ENCODE assay signal across 23 cellular contexts in the genomic region with DNA sequence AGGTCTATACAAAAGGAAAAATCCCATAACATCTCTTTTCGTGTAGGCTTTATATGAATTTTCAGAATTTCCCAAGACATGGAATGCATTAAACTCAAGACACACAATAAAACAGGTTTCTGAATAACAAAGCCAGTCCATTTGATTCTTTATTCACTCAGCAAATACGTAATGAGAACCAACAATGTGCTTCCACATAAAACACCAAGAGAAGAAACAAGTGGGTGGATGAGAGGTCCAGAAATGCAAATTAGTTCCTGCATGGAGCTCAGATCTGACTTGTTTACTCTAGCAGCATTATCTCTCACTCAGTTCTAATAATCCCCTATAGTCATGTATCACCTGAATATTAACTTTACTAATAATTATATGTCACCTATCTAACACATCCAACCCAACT.
A peak's percentile ranks its signal among the peaks of the same experiment; 100 is the strongest.
DNase-seq lines count a peak whose midpoint lies in the region; ATAC-seq, FAIRE-seq and TF ChIP-seq lines count a peak whose summit lies in the region.
"Had no signal": no experiment of that assay in that cellular context is flagged by ENCODE, and none has a peak within 500 bp of the region (broad histone marks: within the 10 kb centered on the region; RNA-seq: fewer than 3 reads in every experiment).

No MANE protein-coding gene starts in this region.

- H3K36me3 Mint-ChIP-seq in Calu3 (ENCODE audit: insufficient read depth, unreplicated experiment): no peaks in the 10 kb centered on the region
- H3K36me3 Mint-ChIP-seq: CD4-positive, CD25-positive, alpha-beta regulatory T cell; CD8-positive, alpha-beta T cell had no signal

- in situ Hi-C loops in brain microvascular endothelial cell (cut with HindIII; ENCODE audit: low pct_ligation_motif_present, low sequenced_read_pairs): no loop called here

- DNase-seq in dorsolateral prefrontal cortex (no peak), midbrain (lab: John Stamatoyannopoulos, UW) (peak; percentile 40), superior temporal gyrus (ENCODE audit: extremely low spot score) (peak; percentile 65), lower lobe of right lung (no peak), brain microvascular endothelial cell (no peak), Calu3 (no peak)
- DNase-seq: Caco-2; CD4-positive, CD25-positive, alpha-beta regulatory T cell; CD8-positive, alpha-beta T cell; DMS 273 treated with DMSO at 0.1 percent for 48 hours; DMS79; EL; GDM1; GM23248; H9; HFFc6 had no signal

- BruUV-seq in Calu3 (replicated peaks; lab: Mats Ljungman, UMichigan): no TSS peak

- H3K4me3 ChIP-seq in dorsolateral prefrontal cortex: peak overlapping the region in 2 of 59 donors; percentile 1 to 2
- H3K4me3 ChIP-seq in lower lobe of right lung: no peak overlapping the region
- no peak overlapping the region for H3K4me3 ChIP-seq in brain microvascular endothelial cell (ENCODE audit: low read depth, low read length)
- H3K4me3 ChIP-seq: BLaER1, GM12878, GM23248 had no signal

- no peak overlapping the region for H3K4me3 Mint-ChIP-seq in Calu3 (ENCODE audit: low read depth, unreplicated experiment)
- H3K4me3 Mint-ChIP-seq: B cell; CD4-positive, CD25-positive, alpha-beta regulatory T cell; CD8-positive, alpha-beta T cell; H9; HFFc6 had no signal

- CTCF ChIA-PET in Calu3 (lab: Charles Lee): no interaction called here

- H3K36me3 ChIP-seq in lower lobe of right lung: no peaks in the 10 kb centered on the region
- H3K36me3 ChIP-seq in brain microvascular endothelial cell (replicated peaks): no peaks in the 10 kb centered on the region
- H3K36me3 ChIP-seq: BLaER1 had no signal

- H3K27me3 Mint-ChIP-seq in Calu3 (ENCODE audit: unreplicated experiment): no peaks in the 10 kb centered on the region
- H3K27me3 Mint-ChIP-seq: B cell; CD4-positive, CD25-positive, alpha-beta regulatory T cell had no signal

- no peaks in the 10 kb centered on the region for H3K9me3 ChIP-seq in lower lobe of right lung
- H3K9me3 ChIP-seq: BLaER1, Caco-2 had no signal

- H3K4me1 ChIP-seq in lower lobe of right lung: no peaks in the 10 kb centered on the region
- H3K4me1 ChIP-seq: BLaER1, Caco-2 had no signal

- TF ChIP-seq CTCF in dorsolateral prefrontal cortex (IDR thresholded peaks at IDR 0.05 in 54 of 56, conservative IDR thresholded peaks at IDR 0.05 in 2 of 56; ENCODE audit: low read depth in 1 of 56, partially characterized antibody in 56 of 56) (no peak), lower lobe of right lung (IDR thresholded peaks at IDR 0.05) (no peak), brain microvascular endothelial cell (IDR thresholded peaks at IDR 0.05; ENCODE audit: low read depth, low read length, missing control alignments) (no peak), Calu3 (IDR thresholded peaks at IDR 0.05; ENCODE audit: unreplicated experiment) (no peak)

- no peak for ATAC-seq in lower lobe of right lung
- ATAC-seq in GM18858 (IDR thresholded peaks at IDR 0.05; ENCODE audit: unreplicated experiment): no peak
- ATAC-seq: CD8-positive, alpha-beta T cell; GM12878 had no signal

- peak; percentile 45 for FAIRE-seq in islet of Langerhans (lab: Jason Lieb, UNC)
- FAIRE-seq: D721Med, GM12878 had no signal

- no peaks in the 10 kb centered on the region for H3K27me3 ChIP-seq in dorsolateral prefrontal cortex
- H3K27me3 ChIP-seq in lower lobe of right lung (ENCODE audit: low read depth): no peaks in the 10 kb centered on the region
- H3K27me3 ChIP-seq in brain microvascular endothelial cell (replicated peaks): no peaks in the 10 kb centered on the region
- H3K27me3 ChIP-seq: BLaER1 had no signal

- H3K27ac Mint-ChIP-seq in Calu3 (ENCODE audit: unreplicated experiment): no peak overlapping the region
- H3K27ac Mint-ChIP-seq: B cell; CD4-positive, CD25-positive, alpha-beta regulatory T cell; CD8-positive, alpha-beta T cell; H9; HFFc6 had no signal

- H3K27ac ChIP-seq in dorsolateral prefrontal cortex: peak overlapping the region in 37 of 59 donors; percentile 4 to 80 (median 50)
- H3K27ac ChIP-seq in lower lobe of right lung: no peak overlapping the region
- no peak overlapping the region for H3K27ac ChIP-seq in brain microvascular endothelial cell
- H3K27ac ChIP-seq: BLaER1, C4-2B, GM23248 had no signal

- no peaks in the 10 kb centered on the region for H3K4me1 Mint-ChIP-seq in Calu3 (ENCODE audit: low read depth, unreplicated experiment)
- H3K4me1 Mint-ChIP-seq: B cell; CD4-positive, CD25-positive, alpha-beta regulatory T cell had no signal

- intact Hi-C loops in dorsolateral prefrontal cortex (cut with DNase I): no loop called here
- intact Hi-C loops in lower lobe of right lung (cut with DNase I): no loop called here
- intact Hi-C loops in Calu3 (cut with micrococcal nuclease; ENCODE audit: unreplicated experiment): no loop called here

- peaks cover 10% of the 10 kb centered on the region for H3K9me3 Mint-ChIP-seq in Calu3 (ENCODE audit: low read depth, unreplicated experiment)
- H3K9me3 Mint-ChIP-seq: CD8-positive, alpha-beta T cell; H9 had no signal

Comparison
In these comparisons a context has a peak if more than half of its experiments do, and no peak if none do; other contexts are left out.
1. DNase-seq: peak in midbrain (single experiment) and superior temporal gyrus (single experiment); none in dorsolateral prefrontal cortex (0 of 10), lower lobe of right lung (single experiment), brain microvascular endothelial cell (single experiment) and Calu3 (single experiment).
2. H3K27ac ChIP-seq: peak in dorsolateral prefrontal cortex (37 of 59); none in lower lobe of right lung (single experiment) and brain microvascular endothelial cell (single experiment).